8 cellular contexts compared by ENCODE assay signal in genomic region chr2:132304675-132305380, GRCh38.
DNase-seq lines count a peak whose midpoint lies in the region; ATAC-seq, FAIRE-seq and TF ChIP-seq lines count a peak whose summit lies in the region.
"Not testable (repeated sequence)": the region's sequence is repeated elsewhere in the genome, so short reads cannot be mapped to it uniquely, and the experiment has no call there.

No MANE protein-coding gene starts in this region.

- not testable (repeated sequence) for H3K36me3 Mint-ChIP-seq in T-helper 2 cell treated with Interferon-gamma antibody and Interleukin-4, amounts not matched to agents 5 μg/mL and 100 μg/mL, for 36 hours (ENCODE audit: low read depth); stimulated activated memory B cell treated with anti-CD40 and anti-IgM and Interleukin-4, amounts not matched to agents 10 μg/mL and 1 μg/mL and 100 μg/mL, for 72 hours

- H3K9ac ChIP-seq in keratinocyte (ENCODE audit: control insufficient read depth, extremely low read depth, insufficient read depth, low read length), result not testable (repeated sequence)

- H3K9me3 ChIP-seq in keratinocyte (ENCODE audit: control insufficient read depth, low read depth, low read length); neuron (ENCODE audit: low read length): not testable (repeated sequence)

- not testable (repeated sequence) for H3K9me3 Mint-ChIP-seq in T-helper 2 cell treated with Interferon-gamma antibody and Interleukin-4, amounts not matched to agents 5 μg/mL and 100 μg/mL, for 36 hours; stimulated activated memory B cell treated with anti-CD40 and anti-IgM and Interleukin-4, amounts not matched to agents 10 μg/mL and 1 μg/mL and 100 μg/mL, for 72 hours

- not testable (repeated sequence) for TF ChIP-seq CTCF in keratinocyte (optimal IDR thresholded peaks at IDR 0.05 in 1 of 3, IDR thresholded peaks at IDR 0.05 in 1 of 3, conservative IDR thresholded peaks at IDR 0.05 in 1 of 3; ENCODE audit: extremely low read depth in 1 of 3, insufficient read depth in 2 of 3, low read length in 3 of 3)

- H3K4me1 Mint-ChIP-seq in T-helper 2 cell treated with Interferon-gamma antibody and Interleukin-4, amounts not matched to agents 5 μg/mL and 100 μg/mL, for 36 hours (ENCODE audit: low read depth), result not testable (repeated sequence)
- peaks cover 13% of the 10 kb centered on the region for H3K4me1 Mint-ChIP-seq in stimulated activated memory B cell treated with anti-CD40 and anti-IgM and Interleukin-4, amounts not matched to agents 10 μg/mL and 1 μg/mL and 100 μg/mL, for 72 hours

- not testable (repeated sequence) for H4K20me1 ChIP-seq in keratinocyte (ENCODE audit: control insufficient read depth, extremely low read depth, insufficient read depth, low read length)

- H3K4me1 ChIP-seq in keratinocyte (ENCODE audit: control insufficient read depth, extremely low read depth, insufficient read depth, low read length); neuron (ENCODE audit: insufficient read depth, low read length): not testable (repeated sequence)

- H2AFZ ChIP-seq in keratinocyte (ENCODE audit: control insufficient read depth, low read length), result peak overlapping the region; percentile 51
- not testable (repeated sequence) for H2AFZ ChIP-seq in neuron (ENCODE audit: low read depth, low read length)

- peak; percentile 61 for ATAC-seq in HG02870 (IDR thresholded peaks at IDR 0.05; ENCODE audit: unreplicated experiment)
- ATAC-seq in stimulated activated memory B cell treated with anti-CD40 and anti-IgM and Interleukin-4, amounts not matched to agents 10 μg/mL and 1 μg/mL and 100 μg/mL, for 72 hours, result peak; percentile 39

- peak overlapping the region; percentile 12 for H3K4me2 ChIP-seq in keratinocyte (ENCODE audit: control insufficient read depth, extremely low read depth, insufficient read depth, low read depth, low read length)

- not testable (repeated sequence) for H3K9me1 ChIP-seq in keratinocyte (ENCODE audit: control insufficient read depth, extremely low read depth, insufficient read depth, low read length)

- H3K4me3 Mint-ChIP-seq in T-helper 2 cell treated with Interferon-gamma antibody and Interleukin-4, amounts not matched to agents 5 μg/mL and 100 μg/mL, for 36 hours, result peak overlapping the region; percentile 33
- peak overlapping the region; percentile 51 for H3K4me3 Mint-ChIP-seq in stimulated activated memory B cell treated with anti-CD40 and anti-IgM and Interleukin-4, amounts not matched to agents 10 μg/mL and 1 μg/mL and 100 μg/mL, for 72 hours

- not testable (repeated sequence) for FAIRE-seq in keratinocyte (lab: Jason Lieb, UNC)

- H3K27ac Mint-ChIP-seq in T-helper 2 cell treated with Interferon-gamma antibody and Interleukin-4, amounts not matched to agents 5 μg/mL and 100 μg/mL, for 36 hours; stimulated activated memory B cell treated with anti-CD40 and anti-IgM and Interleukin-4, amounts not matched to agents 10 μg/mL and 1 μg/mL and 100 μg/mL, for 72 hours: not testable (repeated sequence)

- not testable (repeated sequence) for H3K27me3 Mint-ChIP-seq in T-helper 2 cell treated with Interferon-gamma antibody and Interleukin-4, amounts not matched to agents 5 μg/mL and 100 μg/mL, for 36 hours (ENCODE audit: low read depth)
- peaks cover 18% of the 10 kb centered on the region for H3K27me3 Mint-ChIP-seq in stimulated activated memory B cell treated with anti-CD40 and anti-IgM and Interleukin-4, amounts not matched to agents 10 μg/mL and 1 μg/mL and 100 μg/mL, for 72 hours

- not testable (repeated sequence) for H3K36me3 ChIP-seq in keratinocyte (ENCODE audit: control insufficient read depth in 2 of 2, extremely low read depth in 1 of 2, insufficient read depth in 2 of 2, low read length in 2 of 2); neuron (ENCODE audit: insufficient read depth, low read length)

- not testable (repeated sequence) for H3K27me3 ChIP-seq in keratinocyte (ENCODE audit: control insufficient read depth, extremely low read depth, insufficient read depth, low read length); neuron (ENCODE audit: insufficient read depth, low read length)

- not testable (repeated sequence) for H3K79me2 ChIP-seq in keratinocyte (ENCODE audit: control insufficient read depth, insufficient read depth, low read length)

- not testable (repeated sequence) for H3K4me3 ChIP-seq in keratinocyte (ENCODE audit: control insufficient read depth in 2 of 3, extremely low read depth in 1 of 3, insufficient read depth in 2 of 3, low read depth in 1 of 3, low read length in 3 of 3)
- peak overlapping the region; percentile 35 for H3K4me3 ChIP-seq in neuron (ENCODE audit: low read length)

- dilution Hi-C loops in keratinocyte (cut with MboI; ENCODE audit: extremely low pct_ligation_motif_present, low sequenced_read_pairs), result not testable (repeated sequence)

- peak; percentile 90 for DNase-seq in Ammon's horn (ENCODE audit: low spot score)
- DNase-seq in T-helper 2 cell treated with Interferon-gamma antibody and Interleukin-4, amounts not matched to agents 5 μg/mL and 100 μg/mL, for 36 hours (ENCODE audit: low spot score); keratinocyte (ENCODE audit: low read depth, low spot score): not testable (repeated sequence)
- peak; percentile 32 for DNase-seq in cerebellar cortex (ENCODE audit: low spot score)
- peak; percentile 16 for DNase-seq in foreskin melanocyte

- not testable (repeated sequence) for H3K27ac ChIP-seq in keratinocyte (ENCODE audit: control insufficient read depth, insufficient read depth, low read length)
